ENCODE assay signal across 15 cellular contexts in the genomic region with DNA sequence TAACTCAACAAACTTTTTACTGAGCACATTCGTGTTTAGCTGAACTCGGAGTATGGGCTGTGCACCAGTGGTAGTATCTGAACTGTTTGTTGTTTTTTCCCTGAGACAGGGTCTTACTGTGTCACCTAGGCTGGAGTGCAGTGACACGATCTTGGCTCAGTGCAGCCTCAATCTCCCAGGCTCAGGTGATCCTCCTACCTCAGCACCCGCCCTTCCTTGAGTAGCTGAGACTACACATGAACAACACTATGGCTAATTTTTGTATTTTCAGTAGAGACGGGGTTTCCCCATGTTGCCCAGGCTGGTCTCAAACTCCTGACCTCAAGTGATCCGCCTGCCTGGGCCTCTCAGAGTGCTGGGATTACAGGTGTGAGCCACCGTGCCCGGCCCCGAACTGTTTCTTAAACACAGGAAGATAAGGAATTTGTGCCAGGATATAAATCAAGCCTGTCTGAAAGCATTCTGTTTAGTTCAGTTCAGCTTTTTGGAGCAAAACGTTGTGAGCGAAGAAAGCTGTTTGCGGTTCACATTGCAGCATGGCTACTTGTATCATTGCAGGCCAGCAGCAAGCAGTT. TPM values are rescaled to one million over a fixed set of nuclear protein-coding genes. Genes with fewer than 3 reads are reported as not detected.
DNase-seq lines count a peak whose midpoint lies in the region; ATAC-seq and TF ChIP-seq lines count a peak whose summit lies in the region.
"Had no signal": no experiment of that assay in that cellular context is flagged by ENCODE, and none has a peak within 500 bp of the region (broad histone marks: within the 10 kb centered on the region; RNA-seq: fewer than 3 reads in every experiment).

No MANE protein-coding gene starts in this region.

- H3K9me3 ChIP-seq in esophagus muscularis mucosa, result no peaks in the 10 kb centered on the region

- no peak for TF ChIP-seq POLR2A in esophagus muscularis mucosa (IDR thresholded peaks at IDR 0.05; ENCODE audit: low read depth)

- no peak for TF ChIP-seq CTCF in esophagus muscularis mucosa (IDR thresholded peaks at IDR 0.05)

- no peak overlapping the region for H3K4me3 ChIP-seq in esophagus muscularis mucosa
- H3K4me3 ChIP-seq: GM23248 had no signal

- 83% methylated on average over 12 of the region's 12 CpGs for WGBS in esophagus muscularis mucosa

- ATAC-seq in GM18517 (IDR thresholded peaks at IDR 0.05; ENCODE audit: unreplicated experiment), result peak; percentile 16
- peak; percentile 11 for ATAC-seq in GM21619 (IDR thresholded peaks at IDR 0.05; ENCODE audit: unreplicated experiment)
- peak; percentile 21 for ATAC-seq in HG03342 (IDR thresholded peaks at IDR 0.05; ENCODE audit: unreplicated experiment)

- H3K27ac ChIP-seq in esophagus muscularis mucosa (replicated peaks in 1 of 4), result no peak overlapping the region
- H3K27ac ChIP-seq: GM23248 had no signal

- DNase-seq in esophagus muscularis mucosa (ENCODE audit: extremely low spot score) (peak; percentile 57), SHP77 (lab: John Stamatoyannopoulos, UW) (no peak), NCI-H1930 (lab: John Stamatoyannopoulos, UW) (no peak), HuH-7.5 (ENCODE audit: low spot score) (no peak), OCI-M2 (lab: John Stamatoyannopoulos, UW; ENCODE audit: unreplicated experiment) (no peak)
- DNase-seq: cortex of kidney, GM23248, NCI-H1092, substantia nigra had no signal

- intact Hi-C loops in esophagus muscularis mucosa (cut with DNase I), result no loop called here

- H3K27me3 ChIP-seq in esophagus muscularis mucosa, result no peaks in the 10 kb centered on the region

- H3K36me3 ChIP-seq in esophagus muscularis mucosa, result peaks cover 0 to 17% (median 9%) of the 10 kb centered on the region in 4 donors

- no peak for TF ChIP-seq EP300 in esophagus muscularis mucosa (IDR thresholded peaks at IDR 0.05)

- H3K4me1 ChIP-seq in esophagus muscularis mucosa, result no peaks in the 10 kb centered on the region

RNA-seq across cellular contexts. Expression of a gene that starts 40.4 kb away (rescaled TPM):
- total RNA-seq in esophagus muscularis mucosa, result 1 to 10 TPM in 1 of 4 donors, under 1 TPM in 3; 0.58 to 1.2 (median 0.84) TPM

RNA-seq across cellular contexts. Expression of a gene that starts 54.9 kb away (rescaled TPM):
- not detected for total RNA-seq in esophagus muscularis mucosa
- total RNA-seq: activated CD8-positive, alpha-beta T cell treated with anti-CD3 and anti-CD28 coated beads, Interleukin-2, amount 10 ng/mL, durations not matched to agents 7 days and 5 days; GM23248; mucosa of gallbladder; T-helper 1 cell treated with Interleukin-12 subunit alpha and Interleukin-12 subunit beta and Interleukin-4 antibody, amounts not matched to agents 30 ng/mL and 1 ng/mL, for 36 hours had no signal
